16 cellular contexts compared by ENCODE assay signal in the genomic region with DNA sequence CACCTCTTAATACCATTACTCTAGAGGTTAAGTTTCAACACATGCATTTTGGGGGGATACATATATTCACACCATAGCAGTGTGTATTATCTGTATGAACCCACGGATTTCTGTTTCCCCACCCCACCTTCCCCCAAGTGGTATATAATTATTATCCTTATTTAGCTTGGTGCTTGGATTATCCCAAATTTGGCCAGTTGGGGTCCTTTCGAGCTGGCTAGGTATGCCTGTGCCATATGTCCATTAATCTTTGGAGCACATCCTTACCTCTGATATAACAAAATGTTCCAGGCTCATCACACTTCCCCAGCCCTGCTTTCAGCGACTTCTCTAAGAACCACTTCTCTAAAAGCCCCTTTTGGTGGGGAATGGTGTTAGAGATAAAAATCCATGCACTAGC.
DNase-seq lines count a peak whose midpoint lies in the region; ATAC-seq and TF ChIP-seq lines count a peak whose summit lies in the region.
"Had no signal": no experiment of that assay in that cellular context is flagged by ENCODE, and none has a peak within 500 bp of the region (broad histone marks: within the 10 kb centered on the region; RNA-seq: fewer than 3 reads in every experiment).

No MANE protein-coding gene starts in this region.

- H3K36me3 ChIP-seq in brain microvascular endothelial cell (replicated peaks): no peaks in the 10 kb centered on the region
- H3K36me3 ChIP-seq in uterus: no peaks in the 10 kb centered on the region
- H3K36me3 ChIP-seq: BE2C had no signal

- DNase-seq in NCI-H524 (lab: John Stamatoyannopoulos, UW): peak; percentile 56 to 76
- DNase-seq in brain microvascular endothelial cell: no peak
- no peak for DNase-seq in foreskin keratinocyte
- no peak for DNase-seq in hippocampal formation (lab: John Stamatoyannopoulos, UW)
- DNase-seq in uterus: no peak
- DNase-seq in GM19240 (ENCODE audit: insufficient read length, low spot score): no peak
- DNase-seq: BE2C; Calu3; CD4-positive, alpha-beta memory T cell; NCI-H1417; NCI-H187; NCI-H345; SHP77; SK-N-SH had no signal

- H3K27ac ChIP-seq in C4-2B (no peak overlapping the region), brain microvascular endothelial cell (no peak overlapping the region), foreskin keratinocyte (no peak overlapping the region), uterus (no peak overlapping the region)
- H3K27ac ChIP-seq: KMS-11 had no signal

- no peak for TF ChIP-seq POLR2A in uterus (IDR thresholded peaks at IDR 0.05)

- no peak for ATAC-seq in foreskin keratinocyte

- in situ Hi-C loops in brain microvascular endothelial cell (cut with HindIII; ENCODE audit: low pct_ligation_motif_present, low sequenced_read_pairs): no loop called here

- no peaks in the 10 kb centered on the region for H3K9me3 ChIP-seq in uterus
- H3K9me3 ChIP-seq: BE2C, SK-N-SH had no signal

- intact Hi-C loops in uterus (cut with DNase I; ENCODE audit: low total_unique reads): no loop called here

- H3K4me1 ChIP-seq in foreskin keratinocyte (no peaks in the 10 kb centered on the region), uterus (no peaks in the 10 kb centered on the region)
- H3K4me1 ChIP-seq: BE2C had no signal

- H3K27me3 ChIP-seq in brain microvascular endothelial cell (replicated peaks): no peaks in the 10 kb centered on the region
- no peaks in the 10 kb centered on the region for H3K27me3 ChIP-seq in foreskin keratinocyte
- H3K27me3 ChIP-seq in uterus: no peaks in the 10 kb centered on the region
- H3K27me3 ChIP-seq: BE2C had no signal

- H3K4me3 ChIP-seq in brain microvascular endothelial cell (ENCODE audit: low read depth, low read length): no peak overlapping the region
- no peak overlapping the region for H3K4me3 ChIP-seq in uterus

- peak; percentile 4; the same call in 1 of the 2 replicates for TF ChIP-seq CTCF in C4-2B (conservative IDR thresholded peaks at IDR 0.05)
- peak; percentile 24 for TF ChIP-seq CTCF in brain microvascular endothelial cell (IDR thresholded peaks at IDR 0.05; ENCODE audit: low read depth, low read length, missing control alignments)
- TF ChIP-seq CTCF in foreskin keratinocyte (conservative IDR thresholded peaks at IDR 0.05): peak; percentile 33
- no peak for TF ChIP-seq CTCF in uterus (IDR thresholded peaks at IDR 0.05)

Comparison
In these comparisons a context has a peak if more than half of its experiments do, and no peak if none do; other contexts are left out.
1. CTCF ChIP-seq: peak in C4-2B (single experiment), brain microvascular endothelial cell (single experiment) and foreskin keratinocyte (single experiment); none in uterus (0 of 4).
2. DNase-seq: peak in NCI-H524 (2 of 2); none in brain microvascular endothelial cell (single experiment), foreskin keratinocyte (0 of 2), hippocampal formation (0 of 2), uterus (0 of 2) and GM19240 (single experiment).